Comparison of ENCODE assay signal across 23 cellular contexts in genomic region chr5:82296929-82297328, GRCh38. TPM values are rescaled to one million over a fixed set of nuclear protein-coding genes. Genes with fewer than 3 reads are reported as not detected.
DNase-seq lines count a peak whose midpoint lies in the region; ATAC-seq, FAIRE-seq and TF ChIP-seq lines count a peak whose summit lies in the region.
"Had no signal": no experiment of that assay in that cellular context is flagged by ENCODE, and none has a peak within 500 bp of the region (broad histone marks: within the 10 kb centered on the region; RNA-seq: fewer than 3 reads in every experiment).

No MANE protein-coding gene starts in this region.

- H3K14ac ChIP-seq in H1 (ENCODE audit: insufficient read length) = no peak overlapping the region

- H2BK12ac ChIP-seq in H1 (ENCODE audit: low read depth, low read length) = no peak overlapping the region

- H4K20me1 ChIP-seq in DND-41 (ENCODE audit: insufficient read depth, low read length) (no peaks in the 10 kb centered on the region), H1 (replicated peaks in 1 of 2; ENCODE audit: control insufficient read depth in 1 of 2, insufficient read depth in 2 of 2, low read length in 2 of 2) (no peaks in the 10 kb centered on the region)

- POLR2A ChIA-PET in H1 (lab: Charles Lee; ENCODE audit: partially characterized antibody) = interaction anchor here (7.6 kb wide), 1 partner anchor 18 kb away, joined by 120 read pairs; the partner anchor contains the start of gene RPS23

- H2BK20ac ChIP-seq in H1 (ENCODE audit: low read length) = no peak overlapping the region

- no peak overlapping the region for H2BK15ac ChIP-seq in H1 (ENCODE audit: low read length)

- H3K4me1 ChIP-seq in DND-41 (ENCODE audit: insufficient read depth, low read length) = no peaks in the 10 kb centered on the region
- peaks cover 5 to 10% (median 7%) of the 10 kb centered on the region in 4 experiments; a peak in 6 of 7 replicates for H3K4me1 ChIP-seq in H1 (replicated peaks in 1 of 4; ENCODE audit: control insufficient read depth in 3 of 4, insufficient read depth in 4 of 4, low read length in 3 of 4)
- H3K4me1 ChIP-seq: A549, BE2C, SJSA1 had no signal

- H4K5ac ChIP-seq in H1 (ENCODE audit: insufficient read length, low read depth, low read length) = no peak overlapping the region

- H3K27me3 ChIP-seq in DND-41 (ENCODE audit: insufficient read depth, low read length, poor library complexity) = no peaks in the 10 kb centered on the region
- H3K27me3 ChIP-seq in H1 (replicated peaks in 1 of 4; ENCODE audit: control insufficient read depth in 3 of 4, extremely low read depth in 1 of 4, insufficient read depth in 3 of 4, low read length in 3 of 4) = no peaks in the 10 kb centered on the region; a peak in 1 of 7 replicates
- H3K27me3 ChIP-seq: BE2C, SJSA1 had no signal

- H3K18ac ChIP-seq in H1 (ENCODE audit: extremely low read depth, low read length) = no peak overlapping the region

- 0 out of 2 replicates have a peak, but pooled peaks cover 2% of the 10 kb centered on the region for H3K23me2 ChIP-seq in H1 (ENCODE audit: low read depth, low read length)

- no peak for TF ChIP-seq POLR2A in H1 (IDR thresholded peaks at IDR 0.05; ENCODE audit: control extremely low read depth in 1 of 2, low read depth in 2 of 2, low read length in 2 of 2)

- H3K9ac ChIP-seq in DND-41 (ENCODE audit: low read depth, low read length) (no peak overlapping the region), H1 (replicated peaks in 1 of 4; ENCODE audit: extremely low read depth in 1 of 4, low read depth in 3 of 4, low read length in 3 of 4) (no peak overlapping the region)

- H3K27ac ChIP-seq in 22Rv1 (no peak overlapping the region), DND-41 (ENCODE audit: low read length) (no peak overlapping the region), H1 (ENCODE audit: low read depth, low read length) (no peak overlapping the region)
- H3K27ac ChIP-seq: A549, SJSA1 had no signal

- no peak overlapping the region for H4K8ac ChIP-seq in H1 (ENCODE audit: extremely low read depth, insufficient read depth, low read length)

- H3K36me3 ChIP-seq in DND-41 (ENCODE audit: insufficient read depth, low read length) (no peaks in the 10 kb centered on the region), H1 (ENCODE audit: control insufficient read depth in 2 of 4, insufficient read depth in 4 of 4, low read length in 3 of 4) (no peaks in the 10 kb centered on the region)
- H3K36me3 ChIP-seq: BE2C, SJSA1 had no signal

- CTCF ChIA-PET in H1 (lab: Charles Lee; ENCODE audit: partially characterized antibody) = interaction anchor here (0.9 to 2.5 kb wide), 3 partner anchors 13 to 38 kb away, joined by 4 to 11 read pairs (median 6); no protein-coding TSS in a partner anchor

- 68% methylated on average over 4 of the region's 4 CpGs; no CpG with 5 or more reads in 1 of the 2 experiments for WGBS in H1 (ENCODE audit: extremely low coverage in 1 of 2, insufficient coverage in 1 of 2, insufficient read length in 1 of 2, insufficient replicate concordance in 2 of 2, low coverage in 1 of 2, low lambda C conversion rate in 2 of 2, missing lambda C conversion rate in 1 of 2), 2 experiments

- peak; percentile 76 for FAIRE-seq in H1 (lab: Jason Lieb, UNC)
- FAIRE-seq: A549, GM12878, RCC 7860 had no signal

- no peak overlapping the region for H4K91ac ChIP-seq in H1 (replicated peaks; ENCODE audit: insufficient read length, low read length)

- H2BK120ac ChIP-seq in H1 (replicated peaks; ENCODE audit: low read depth, low read length) = no peak overlapping the region

- H2BK5ac ChIP-seq in H1 (ENCODE audit: low read depth, low read length) = no peak overlapping the region

- H3K56ac ChIP-seq in H1 (replicated peaks; ENCODE audit: insufficient read length, low read depth, low read length) = no peak overlapping the region

- H3K79me2 ChIP-seq in DND-41 (ENCODE audit: insufficient read depth, low read length) (no peaks in the 10 kb centered on the region), H1 (ENCODE audit: control insufficient read depth in 1 of 2, insufficient read depth in 2 of 2, low read length in 2 of 2) (no peaks in the 10 kb centered on the region)

- H3K4ac ChIP-seq in H1 (replicated peaks; ENCODE audit: insufficient read length, low read depth, low read length) = no peak overlapping the region

- H3K4me3 ChIP-seq in DND-41 (ENCODE audit: low read depth in 1 of 2, low read length in 2 of 2) (no peak overlapping the region), H1 (ENCODE audit: extremely low read depth in 1 of 4, insufficient read depth in 2 of 4, low read depth in 3 of 4, low read length in 4 of 4) (no peak overlapping the region)
- H3K4me3 ChIP-seq: A549, GM12878, SJSA1 had no signal

- no peak for ATAC-seq in DND-41 (ENCODE audit: insufficient read depth, low read depth)
- no peak for ATAC-seq in GM18498 (IDR thresholded peaks at IDR 0.05; ENCODE audit: unreplicated experiment)
- no peak for ATAC-seq in GM19452 (IDR thresholded peaks at IDR 0.05; ENCODE audit: unreplicated experiment)
- ATAC-seq: A549 had no signal

- H2AFZ ChIP-seq in DND-41 (ENCODE audit: low read depth, low read length) (no peak overlapping the region), H1 (ENCODE audit: low read length) (no peak overlapping the region)

- no peak overlapping the region for H2AK5ac ChIP-seq in H1 (ENCODE audit: low read depth, low read length)

- TF ChIP-seq CTCF in 22Rv1 (IDR thresholded peaks at IDR 0.05) (peak; percentile 12; the same call in 1 of the 2 replicates), DND-41 (IDR thresholded peaks at IDR 0.05; ENCODE audit: borderline replicate concordance, extremely low read depth, low read length, poor library complexity, severe bottlenecking) (peak; percentile 18), H1 (IDR thresholded peaks at IDR 0.05; ENCODE audit: control extremely low read depth in 1 of 3, insufficient read depth in 1 of 3, low read depth in 1 of 3, low read length in 3 of 3) (peak in 2 of 3 experiments; percentile 42 to 43; a peak in 3 of 4 replicates)

- H3K79me1 ChIP-seq in H1 (ENCODE audit: low read depth, low read length) = no peaks in the 10 kb centered on the region

- H3K4me2 ChIP-seq in DND-41 (ENCODE audit: insufficient read depth, low read length) (no peak overlapping the region), H1 (ENCODE audit: insufficient read depth in 1 of 2, low read depth in 2 of 2, low read length in 2 of 2) (no peak overlapping the region)
- H3K4me2 ChIP-seq: A549 had no signal

- no peak overlapping the region for H3K23ac ChIP-seq in H1 (ENCODE audit: insufficient read length)

- peak; percentile 59 to 72 for TF ChIP-seq RAD21 in H1 (IDR thresholded peaks at IDR 0.05 in 1 of 2, conservative IDR thresholded peaks at IDR 0.05 in 1 of 2; ENCODE audit: low read depth in 2 of 2, low read length in 2 of 2)

- TF ChIP-seq EP300 in H1 (IDR thresholded peaks at IDR 0.05; ENCODE audit: borderline replicate concordance in 1 of 2, low read depth in 2 of 2, low read length in 2 of 2) = no peak

- DNase-seq in DND-41 (no peak), NCI-H69 (lab: John Stamatoyannopoulos, UW) (peak; percentile 69), H1 (ENCODE audit: low read depth in 1 of 2, low spot score in 2 of 2) (no peak), glomerular visceral epithelial cell (ENCODE audit: extremely low spot score) (no peak)
- DNase-seq: BE2C; CD4-positive, CD25-positive, alpha-beta regulatory T cell; COR-L47; DMS 273 treated with DMSO at 0.1 percent for 48 hours; DMS79 treated with DMSO at 0.1 percent for 48 hours; GOT3; MM.1S; NCI-H1048; NCI-H1417 treated with DMSO at 0.1 percent for 48 hours; NCI-H187; NCI-H2107; NCI-H748 treated with DMSO at 0.1 percent for 48 hours had no signal

- H3K9me3 ChIP-seq in DND-41 (ENCODE audit: insufficient read depth, low read length, severe bottlenecking) = no peaks in the 10 kb centered on the region
- no peaks in the 10 kb centered on the region for H3K9me3 ChIP-seq in H1 (ENCODE audit: insufficient read depth in 2 of 2, low read depth in 1 of 2, low read length in 1 of 2)
- H3K9me3 ChIP-seq: A549, BE2C, SJSA1 had no signal

TF ChIP-seq in H1, 55 proteins besides CTCF, POLR2A, EP300 and RAD21:
- TF ChIP-seq TEAD4 (IDR thresholded peaks at IDR 0.05; ENCODE audit: low read depth, low read length) (peak; percentile 81), BRCA1 (IDR thresholded peaks at IDR 0.05; ENCODE audit: low read depth, low read length) (no peak)

RNA-seq across cellular contexts. Expression of gene RPS23, which starts 18.8 kb away (rescaled TPM):
- 2,559 and 2,561 TPM in 2 replicates for total RNA-seq in H1 (2021; fragmentation: NEBNext Ultra II Directional; extraction: Animal tissue kit (Norgen Biotek cat#: 25700))
- 2,869 and 4,867 TPM in 2 replicates for polyA plus RNA-seq in H1 (2011; rRNA removed)
- 6,096 TPM for polyA plus RNA-seq in H1 (2011; cell fraction: cytosol; rRNA removed)
- 1,659 TPM for polyA plus RNA-seq in H1 (2011; cell fraction: nucleus; rRNA removed)
- 4,061 to 6,536 TPM (median 5,485 TPM) in 4 replicates for polyA plus RNA-seq in H1 (2012, experiment 1 of 2)
- 4,122 TPM for polyA plus RNA-seq in H1 (2012, experiment 2 of 2)
- polyA plus RNA-seq in H1 (2013, experiment 1 of 2) = 3,517 TPM
- 3,428 TPM for polyA plus RNA-seq in H1 (2013, experiment 2 of 2)
- 1,403 and 1,559 TPM in 2 replicates for polyA minus RNA-seq in H1 (2011; rRNA and poly(A)+ RNA removed)
- polyA minus RNA-seq in H1 (2011; cell fraction: cytosol; rRNA and poly(A)+ RNA removed) = 652 TPM
- polyA minus RNA-seq in H1 (2011; cell fraction: nucleus; rRNA and poly(A)+ RNA removed) = 457 TPM
